In the genomic region with DNA sequence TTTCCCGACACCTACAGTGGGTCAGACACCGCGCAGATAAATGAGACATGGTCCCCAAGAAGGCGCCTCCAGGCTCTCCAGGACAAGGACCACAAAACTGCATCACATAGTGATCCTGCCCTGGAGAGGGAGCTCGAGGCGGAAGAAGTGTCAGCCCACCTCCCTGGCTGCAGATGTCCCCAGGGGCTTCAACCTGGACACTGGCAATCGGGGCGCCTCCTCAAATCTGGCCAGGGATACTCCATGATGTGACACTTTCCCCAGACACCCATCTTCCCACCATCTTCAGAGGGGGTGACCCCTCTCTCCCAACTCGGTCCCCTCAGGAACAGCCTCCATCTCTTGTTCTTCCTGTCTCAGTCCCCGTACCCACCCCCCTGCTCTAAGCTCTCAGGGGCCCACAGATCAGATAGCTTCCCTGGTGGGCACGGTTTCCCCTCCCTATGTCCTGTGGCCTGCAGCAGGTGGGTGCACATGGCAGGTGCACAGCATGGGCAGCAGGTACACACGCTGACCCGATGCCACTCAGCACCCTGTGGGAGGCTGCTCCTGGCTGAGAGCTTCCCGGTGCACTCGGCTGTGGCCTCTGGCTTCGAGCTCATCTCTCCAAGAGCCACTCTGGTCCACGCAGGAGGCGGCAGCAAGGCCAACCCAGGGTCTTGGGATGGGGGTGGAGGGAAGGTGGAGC, we compare ENCODE assay signal across 1 cellular context.
TF ChIP-seq lines count a peak whose summit lies in the region.

No MANE protein-coding gene starts in this region.

TF ChIP-seq in A549, 52 proteins besides CTCF, POLR2A, EP300 and RAD21 (continued from another document):
- TF ChIP-seq, protein P1, sequence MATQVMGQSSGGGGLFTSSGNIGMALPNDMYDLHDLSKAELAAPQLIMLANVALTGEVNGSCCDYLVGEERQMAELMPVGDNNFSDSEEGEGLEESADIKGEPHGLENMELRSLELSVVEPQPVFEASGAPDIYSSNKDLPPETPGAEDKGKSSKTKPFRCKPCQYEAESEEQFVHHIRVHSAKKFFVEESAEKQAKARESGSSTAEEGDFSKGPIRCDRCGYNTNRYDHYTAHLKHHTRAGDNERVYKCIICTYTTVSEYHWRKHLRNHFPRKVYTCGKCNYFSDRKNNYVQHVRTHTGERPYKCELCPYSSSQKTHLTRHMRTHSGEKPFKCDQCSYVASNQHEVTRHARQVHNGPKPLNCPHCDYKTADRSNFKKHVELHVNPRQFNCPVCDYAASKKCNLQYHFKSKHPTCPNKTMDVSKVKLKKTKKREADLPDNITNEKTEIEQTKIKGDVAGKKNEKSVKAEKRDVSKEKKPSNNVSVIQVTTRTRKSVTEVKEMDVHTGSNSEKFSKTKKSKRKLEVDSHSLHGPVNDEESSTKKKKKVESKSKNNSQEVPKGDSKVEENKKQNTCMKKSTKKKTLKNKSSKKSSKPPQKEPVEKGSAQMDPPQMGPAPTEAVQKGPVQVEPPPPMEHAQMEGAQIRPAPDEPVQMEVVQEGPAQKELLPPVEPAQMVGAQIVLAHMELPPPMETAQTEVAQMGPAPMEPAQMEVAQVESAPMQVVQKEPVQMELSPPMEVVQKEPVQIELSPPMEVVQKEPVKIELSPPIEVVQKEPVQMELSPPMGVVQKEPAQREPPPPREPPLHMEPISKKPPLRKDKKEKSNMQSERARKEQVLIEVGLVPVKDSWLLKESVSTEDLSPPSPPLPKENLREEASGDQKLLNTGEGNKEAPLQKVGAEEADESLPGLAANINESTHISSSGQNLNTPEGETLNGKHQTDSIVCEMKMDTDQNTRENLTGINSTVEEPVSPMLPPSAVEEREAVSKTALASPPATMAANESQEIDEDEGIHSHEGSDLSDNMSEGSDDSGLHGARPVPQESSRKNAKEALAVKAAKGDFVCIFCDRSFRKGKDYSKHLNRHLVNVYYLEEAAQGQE (IDR thresholded peaks at IDR 0.05): no peak
- no peak for TF ChIP-seq ESRRA (IDR thresholded peaks at IDR 0.05; ENCODE audit: borderline replicate concordance, low read length)
- no peak for TF ChIP-seq KDM5A (IDR thresholded peaks at IDR 0.05)
- no peak for TF ChIP-seq POLR2AphosphoS2 (conservative IDR thresholded peaks at IDR 0.05; ENCODE audit: low read length)
- TF ChIP-seq CBX2 (IDR thresholded peaks at IDR 0.05; ENCODE audit: borderline replicate concordance, low read depth): no peak
- no peak for TF ChIP-seq CHD4 (IDR thresholded peaks at IDR 0.05; ENCODE audit: borderline replicate concordance)
- no peak for TF ChIP-seq JUNB (IDR thresholded peaks at IDR 0.05)
- TF ChIP-seq RARB (CRISPR knock-in tag; IDR thresholded peaks at IDR 0.05): no peak
- TF ChIP-seq, protein P2, sequence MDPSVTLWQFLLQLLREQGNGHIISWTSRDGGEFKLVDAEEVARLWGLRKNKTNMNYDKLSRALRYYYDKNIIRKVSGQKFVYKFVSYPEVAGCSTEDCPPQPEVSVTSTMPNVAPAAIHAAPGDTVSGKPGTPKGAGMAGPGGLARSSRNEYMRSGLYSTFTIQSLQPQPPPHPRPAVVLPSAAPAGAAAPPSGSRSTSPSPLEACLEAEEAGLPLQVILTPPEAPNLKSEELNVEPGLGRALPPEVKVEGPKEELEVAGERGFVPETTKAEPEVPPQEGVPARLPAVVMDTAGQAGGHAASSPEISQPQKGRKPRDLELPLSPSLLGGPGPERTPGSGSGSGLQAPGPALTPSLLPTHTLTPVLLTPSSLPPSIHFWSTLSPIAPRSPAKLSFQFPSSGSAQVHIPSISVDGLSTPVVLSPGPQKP (IDR thresholded peaks at IDR 0.05; ENCODE audit: low read depth, low read length): no peak
- TF ChIP-seq JUN (IDR thresholded peaks at IDR 0.05): no peak
- TF ChIP-seq CEBPB (IDR thresholded peaks at IDR 0.05): no peak
- TF ChIP-seq, protein P3, sequence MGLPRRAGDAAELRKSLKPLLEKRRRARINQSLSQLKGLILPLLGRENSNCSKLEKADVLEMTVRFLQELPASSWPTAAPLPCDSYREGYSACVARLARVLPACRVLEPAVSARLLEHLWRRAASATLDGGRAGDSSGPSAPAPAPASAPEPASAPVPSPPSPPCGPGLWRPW (IDR thresholded peaks at IDR 0.05): no peak
